Comparison of ENCODE assay signal across 8 cellular contexts in the genomic region with DNA sequence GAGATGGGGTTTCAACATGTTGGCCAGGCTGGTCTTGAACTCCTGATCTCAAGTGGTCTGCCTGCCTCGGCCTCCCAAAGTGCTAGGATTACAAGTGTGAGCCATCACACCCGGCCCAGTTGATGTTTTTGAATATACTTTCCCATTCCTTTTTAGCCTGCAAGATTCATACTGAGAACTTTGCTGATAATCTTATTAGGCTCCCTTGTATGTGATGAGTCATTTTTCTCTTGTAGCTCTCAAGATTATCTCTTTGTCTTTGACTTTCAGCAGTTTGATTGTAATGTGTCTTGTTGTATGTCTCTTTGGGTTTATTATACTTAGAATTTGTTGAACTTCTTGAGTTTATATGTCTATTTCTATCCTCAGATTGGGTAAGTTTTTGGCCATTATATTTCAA.
"Had no signal": no experiment of that assay in that cellular context is flagged by ENCODE, and none has a peak within 500 bp of the region (broad histone marks: within the 10 kb centered on the region; RNA-seq: fewer than 3 reads in every experiment).

No MANE protein-coding gene starts in this region.

- DNase-seq: IMR-90, Karpas-422, KBM-7, KG1 had no signal

- H3K9ac ChIP-seq: KMS-11 had no signal

- FAIRE-seq: HepG2, HTR-8/SVneo had no signal

- H3K4me2 ChIP-seq: KMS-11 had no signal

- ATAC-seq: HepG2 had no signal

- H3K27ac ChIP-seq: HL-60, KMS-11 had no signal
